1 cellular context compared by ENCODE assay signal in genomic region chr3:38140326-38141172, GRCh38.
TF ChIP-seq lines count a peak whose summit lies in the region.

No MANE protein-coding gene starts in this region.

TF ChIP-seq in HepG2, 621 proteins besides CTCF, POLR2A, EP300 and RAD21:
- TF ChIP-seq SAP130 (CRISPR knock-in tag; IDR thresholded peaks at IDR 0.05; ENCODE audit: low read depth): no peak
- no peak for TF ChIP-seq SALL2 (CRISPR knock-in tag; IDR thresholded peaks at IDR 0.05)
- no peak for TF ChIP-seq KAT8 (CRISPR knock-in tag; IDR thresholded peaks at IDR 0.05)
- TF ChIP-seq MIER2 (CRISPR knock-in tag; IDR thresholded peaks at IDR 0.05): no peak
- TF ChIP-seq ZNF260 (CRISPR knock-in tag; IDR thresholded peaks at IDR 0.05; ENCODE audit: borderline replicate concordance, low read depth): no peak
- TF ChIP-seq ZBTB3 (CRISPR knock-in tag; IDR thresholded peaks at IDR 0.05; ENCODE audit: borderline replicate concordance, low read depth): no peak
- TF ChIP-seq ZNF691 (CRISPR knock-in tag; IDR thresholded peaks at IDR 0.05; ENCODE audit: borderline replicate concordance, low read depth): no peak
- TF ChIP-seq ZNF326 (CRISPR knock-in tag; IDR thresholded peaks at IDR 0.05; ENCODE audit: borderline replicate concordance): no peak
- TF ChIP-seq POGK (CRISPR knock-in tag; conservative IDR thresholded peaks at IDR 0.05): no peak
